8 cellular contexts compared by ENCODE assay signal in the genomic region with DNA sequence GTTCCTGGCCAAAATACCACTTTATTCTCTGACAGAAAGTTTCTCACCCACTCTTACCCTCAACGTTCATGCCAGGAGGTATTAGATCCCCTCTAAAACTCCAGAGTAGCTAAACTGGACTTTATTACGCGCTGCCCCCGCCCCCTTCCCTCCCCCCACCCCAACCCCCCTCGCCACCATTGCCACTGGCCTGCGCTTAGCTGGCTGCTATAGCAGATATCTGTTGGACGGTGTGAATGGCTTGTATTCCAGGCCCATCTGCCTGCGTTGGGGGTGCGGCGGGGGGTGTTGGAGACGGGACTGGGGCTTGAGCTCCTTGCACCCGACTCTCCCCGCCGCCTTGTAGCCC. TPM values are rescaled to one million over a fixed set of nuclear protein-coding genes. Genes with fewer than 3 reads are reported as not detected.
DNase-seq lines count a peak whose midpoint lies in the region; ATAC-seq and TF ChIP-seq lines count a peak whose summit lies in the region.

No MANE protein-coding gene starts in this region.

- ATAC-seq in memory B cell (ENCODE audit: low read depth), result no peak
- ATAC-seq in HG03280 (IDR thresholded peaks at IDR 0.05; ENCODE audit: unreplicated experiment), result no peak

- H3K9me3 Mint-ChIP-seq in activated naive CD4-positive, alpha-beta T cell treated with anti-CD3 and anti-CD28 coated beads, Interleukin-2, amount 50 U/mL, for 24 hours, result no peaks in the 10 kb centered on the region
- H3K9me3 Mint-ChIP-seq in memory B cell, result no peaks in the 10 kb centered on the region

- no peaks in the 10 kb centered on the region for H3K36me3 ChIP-seq in urinary bladder (ENCODE audit: insufficient read depth)

- DNase-seq in activated naive CD4-positive, alpha-beta T cell treated with anti-CD3 and anti-CD28 coated beads, Interleukin-2, amount 50 U/mL, for 16 hours, result no peak
- DNase-seq in astrocyte of the cerebellum (ENCODE audit: low read depth) (no peak), memory B cell (ENCODE audit: low spot score in 2 of 2) (no peak), anterior cingulate cortex (lab: John Stamatoyannopoulos, UW) (no peak), AG08396 (ENCODE audit: low spot score) (no peak)

- WGBS in urinary bladder, result 1% methylated on average over 14 of the region's 14 CpGs

- H3K4me1 Mint-ChIP-seq in activated naive CD4-positive, alpha-beta T cell treated with anti-CD3 and anti-CD28 coated beads, Interleukin-2, amount 50 U/mL, for 24 hours, result peaks cover 36% of the 10 kb centered on the region
- H3K4me1 Mint-ChIP-seq in memory B cell, result peaks cover 33% of the 10 kb centered on the region

- H3K36me3 Mint-ChIP-seq in activated naive CD4-positive, alpha-beta T cell treated with anti-CD3 and anti-CD28 coated beads, Interleukin-2, amount 50 U/mL, for 24 hours, result peaks cover 2% of the 10 kb centered on the region
- H3K36me3 Mint-ChIP-seq in memory B cell, result peaks cover 7% of the 10 kb centered on the region

- H3K4me3 ChIP-seq in astrocyte of the cerebellum (ENCODE audit: low read depth, low read length), result peak overlapping the region; percentile 74
- peak overlapping the region; percentile 76 for H3K4me3 ChIP-seq in urinary bladder (ENCODE audit: low read depth, low read length)

- no peaks in the 10 kb centered on the region for H3K4me1 ChIP-seq in urinary bladder (ENCODE audit: insufficient read depth)

- H3K27ac ChIP-seq in urinary bladder (ENCODE audit: low read depth), result no peak overlapping the region

- H3K4me3 Mint-ChIP-seq in activated naive CD4-positive, alpha-beta T cell treated with anti-CD3 and anti-CD28 coated beads, Interleukin-2, amount 50 U/mL, for 24 hours, result peak overlapping the region; percentile 95
- H3K4me3 Mint-ChIP-seq in memory B cell, result peak overlapping the region; percentile 98

- peak overlapping the region; percentile 98 for H3K27ac Mint-ChIP-seq in activated naive CD4-positive, alpha-beta T cell treated with anti-CD3 and anti-CD28 coated beads, Interleukin-2, amount 50 U/mL, for 24 hours
- peak overlapping the region; percentile 93 for H3K27ac Mint-ChIP-seq in memory B cell

- in situ Hi-C loops in astrocyte of the cerebellum (cut with HindIII; ENCODE audit: low sequenced_read_pairs), result no loop called here

- H3K27me3 Mint-ChIP-seq in activated naive CD4-positive, alpha-beta T cell treated with anti-CD3 and anti-CD28 coated beads, Interleukin-2, amount 50 U/mL, for 24 hours, result no peaks in the 10 kb centered on the region
- H3K27me3 Mint-ChIP-seq in memory B cell, result no peaks in the 10 kb centered on the region

- no peak for TF ChIP-seq CTCF in astrocyte of the cerebellum (IDR thresholded peaks at IDR 0.05; ENCODE audit: low read depth, low read length, missing control alignments)

RNA-seq across cellular contexts. Expression of a gene that starts 0.6 kb away (rescaled TPM):
- total RNA-seq in urinary bladder, result 7.1 TPM
- 25.3 TPM for polyA plus RNA-seq in urinary bladder

RNA-seq across cellular contexts. Expression of a gene that starts 3.9 kb away (rescaled TPM):
- total RNA-seq in urinary bladder, result 0.32 TPM
- polyA plus RNA-seq in urinary bladder, result 0.71 TPM

RNA-seq across cellular contexts. Expression of a gene that starts 12.1 kb away (rescaled TPM):
- 36.3 TPM for total RNA-seq in urinary bladder
- polyA plus RNA-seq in urinary bladder, result 50.7 TPM

RNA-seq across cellular contexts. Expression of a gene that starts 23.1 kb away (rescaled TPM):
- total RNA-seq in urinary bladder, result 2.7 TPM
- polyA plus RNA-seq in urinary bladder, result 2.5 TPM
